In genomic region chr2:115160523-115161521, GRCh38 we compare ENCODE assay signal across 11 cellular contexts.
DNase-seq lines count a peak whose midpoint lies in the region; ATAC-seq and TF ChIP-seq lines count a peak whose summit lies in the region.
"Had no signal": no experiment of that assay in that cellular context is flagged by ENCODE, and none has a peak within 500 bp of the region (broad histone marks: within the 10 kb centered on the region; RNA-seq: fewer than 3 reads in every experiment).

No MANE protein-coding gene starts in this region.

- TF ChIP-seq POLR2A in thyroid gland (IDR thresholded peaks at IDR 0.05), result no peak

- no peaks in the 10 kb centered on the region for H3K27me3 ChIP-seq in thyroid gland
- H3K27me3 ChIP-seq: SJCRH30 had no signal

- peaks cover 26% of the 10 kb centered on the region for H3K27me3 Mint-ChIP-seq in activated naive CD4-positive, alpha-beta T cell treated with anti-CD3 and anti-CD28 coated beads, Interleukin-2, amount 50 U/mL, for 24 hours
- H3K27me3 Mint-ChIP-seq in T-cell, result peaks cover 22 to 28% of the 10 kb centered on the region in 2 donors

- intact Hi-C loops in thyroid gland (cut with DNase I), result no loop called here

- no peak overlapping the region for H3K27ac Mint-ChIP-seq in activated naive CD4-positive, alpha-beta T cell treated with anti-CD3 and anti-CD28 coated beads, Interleukin-2, amount 50 U/mL, for 24 hours
- no peak overlapping the region for H3K27ac Mint-ChIP-seq in T-cell
- H3K27ac Mint-ChIP-seq: CD14-positive monocyte had no signal

- 14 to 25% methylated on average over 26 to 35 of the region's 62 CpGs for WGBS in thyroid gland, 2 donors

- no peaks in the 10 kb centered on the region for H3K9me3 Mint-ChIP-seq in activated naive CD4-positive, alpha-beta T cell treated with anti-CD3 and anti-CD28 coated beads, Interleukin-2, amount 50 U/mL, for 24 hours
- no peaks in the 10 kb centered on the region for H3K9me3 Mint-ChIP-seq in T-cell

- H3K4me3 ChIP-seq in thyroid gland (replicated peaks in 1 of 3), result no peak overlapping the region
- H3K4me3 ChIP-seq: SJCRH30 had no signal

- no peak for TF ChIP-seq CTCF in thyroid gland (IDR thresholded peaks at IDR 0.05)

- POLR2A ChIA-PET in T-cell (lab: Charles Lee), result no interaction called here

- CTCF ChIA-PET in T-cell (lab: Charles Lee), result no interaction called here

- no peak overlapping the region for H3K27ac ChIP-seq in thyroid gland
- H3K27ac ChIP-seq: SJCRH30 had no signal

- ATAC-seq in T-cell (replicated peaks in 1 of 4), result peak in 1 of 4 experiments; percentile 12
- no peak for ATAC-seq in HG03457 (IDR thresholded peaks at IDR 0.05; ENCODE audit: unreplicated experiment)
- ATAC-seq: HCT116 had no signal

- peaks cover 0 to 7% of the 10 kb centered on the region in 2 donors for H3K4me1 ChIP-seq in thyroid gland

- no peaks in the 10 kb centered on the region for H3K9me3 ChIP-seq in thyroid gland
- H3K9me3 ChIP-seq: SJCRH30 had no signal

- peaks cover 3% of the 10 kb centered on the region for H3K4me1 Mint-ChIP-seq in activated naive CD4-positive, alpha-beta T cell treated with anti-CD3 and anti-CD28 coated beads, Interleukin-2, amount 50 U/mL, for 24 hours
- H3K4me1 Mint-ChIP-seq in T-cell, result peaks cover 0 to 11% (median 5%) of the 10 kb centered on the region in 3 donors

- no peaks in the 10 kb centered on the region for H3K36me3 Mint-ChIP-seq in activated naive CD4-positive, alpha-beta T cell treated with anti-CD3 and anti-CD28 coated beads, Interleukin-2, amount 50 U/mL, for 24 hours
- no peaks in the 10 kb centered on the region for H3K36me3 Mint-ChIP-seq in T-cell

- no peaks in the 10 kb centered on the region for H3K36me3 ChIP-seq in thyroid gland
- H3K36me3 ChIP-seq: SJCRH30 had no signal

- no peak for DNase-seq in activated naive CD4-positive, alpha-beta T cell (lab: John Stamatoyannopoulos, UW)
- DNase-seq in T-cell, result no peak
- DNase-seq in left kidney (ENCODE audit: low read depth, low spot score), result peak; percentile 90
- peak; percentile 9 to 22 for DNase-seq in thyroid gland
- no peak for DNase-seq in activated gamma-delta T cell (lab: John Stamatoyannopoulos, UW)
- DNase-seq in NOMO-1 treated with DMSO at 0.1 percent for 48 hours (lab: John Stamatoyannopoulos, UW; ENCODE audit: unreplicated experiment), result no peak
- DNase-seq: SJCRH30 had no signal

- peak overlapping the region; percentile 40 for H3K4me3 Mint-ChIP-seq in activated naive CD4-positive, alpha-beta T cell treated with anti-CD3 and anti-CD28 coated beads, Interleukin-2, amount 50 U/mL, for 24 hours
- H3K4me3 Mint-ChIP-seq in T-cell, result peak overlapping the region in 2 of 3 donors; percentile 2 to 68

Comparison
In these comparisons a context has a peak if more than half of its experiments do, and no peak if none do; other contexts are left out.
1. DNase-seq: peak in left kidney (single experiment) and thyroid gland (2 of 2); none in activated naive CD4-positive, alpha-beta T cell (0 of 4), T-cell (0 of 34), activated gamma-delta T cell (single experiment) and NOMO-1 treated with DMSO at 0.1 percent for 48 hours (single experiment).